In genomic region chr1:17239420-17239819, GRCh38 we compare ENCODE assay signal across 9 cellular contexts. TPM values are rescaled to one million over a fixed set of nuclear protein-coding genes. Genes with fewer than 3 reads are reported as not detected.
DNase-seq lines count a peak whose midpoint lies in the region; ATAC-seq and TF ChIP-seq lines count a peak whose summit lies in the region.
"Had no signal": no experiment of that assay in that cellular context is flagged by ENCODE, and none has a peak within 500 bp of the region (broad histone marks: within the 10 kb centered on the region; RNA-seq: fewer than 3 reads in every experiment).

No MANE protein-coding gene starts in this region.

- in situ Hi-C loops in GM23248 (cut with MboI) (loop anchor here (5.0 kb wide), 1 partner anchor 112 kb away; no protein-coding TSS in a partner anchor), astrocyte of the cerebellum (cut with HindIII; ENCODE audit: low sequenced_read_pairs) (no loop called here)

- no peak overlapping the region for H3K4me3 Mint-ChIP-seq in Caco-2 (ENCODE audit: unreplicated experiment)
- H3K4me3 Mint-ChIP-seq: memory B cell had no signal

- intact Hi-C loops in Caco-2 (cut with micrococcal nuclease; ENCODE audit: unreplicated experiment): no loop called here

- no peaks in the 10 kb centered on the region for H3K27me3 ChIP-seq in Caco-2 (replicated peaks; ENCODE audit: control insufficient read depth, insufficient read depth, low read length)
- no peaks in the 10 kb centered on the region for H3K27me3 ChIP-seq in GM23248 (replicated peaks; ENCODE audit: insufficient read depth)
- H3K27me3 ChIP-seq in kidney epithelial cell (ENCODE audit: control insufficient read depth, insufficient read depth, low read length): no peaks in the 10 kb centered on the region

- H3K36me3 ChIP-seq in Caco-2 (ENCODE audit: control insufficient read depth, insufficient read depth, low read length) (no peaks in the 10 kb centered on the region), GM23248 (ENCODE audit: low read depth) (no peaks in the 10 kb centered on the region), kidney epithelial cell (ENCODE audit: control insufficient read depth, insufficient read depth, low read length) (no peaks in the 10 kb centered on the region)

- no peaks in the 10 kb centered on the region for H3K9me2 ChIP-seq in GM23248 (ENCODE audit: insufficient read depth)

- POLR2A ChIA-PET in Caco-2 (lab: Charles Lee): no interaction called here

- H3K4me1 ChIP-seq in Caco-2 (peaks cover 8% of the 10 kb centered on the region), GM23248 (ENCODE audit: insufficient read depth) (peaks cover 3% of the 10 kb centered on the region; the same call in 1 of the 2 replicates)

- H4K20me1 ChIP-seq in GM23248 (ENCODE audit: insufficient read depth): no peaks in the 10 kb centered on the region

- H3K27me3 Mint-ChIP-seq in Caco-2 (ENCODE audit: insufficient read depth, unreplicated experiment): no peaks in the 10 kb centered on the region

- no peak overlapping the region for H3K27ac ChIP-seq in GM23248

- H3K27ac Mint-ChIP-seq in Caco-2 (ENCODE audit: unreplicated experiment): no peak overlapping the region
- H3K27ac Mint-ChIP-seq: memory B cell had no signal

- WGBS in GM23248 (ENCODE audit: low coverage in 1 of 2, low lambda C conversion rate in 2 of 2, missing lambda C conversion rate in 2 of 2), 2 experiments: 47 to 73% methylated on average over 1 of the region's 1 CpG

- no peaks in the 10 kb centered on the region for H3K36me3 Mint-ChIP-seq in Caco-2 (ENCODE audit: insufficient read depth, unreplicated experiment)
- H3K36me3 Mint-ChIP-seq: memory B cell had no signal

- CTCF ChIA-PET in Caco-2 (lab: Charles Lee): interaction anchor here (0.6 kb wide), 1 partner anchor 14 kb away, joined by 5 read pairs; no protein-coding TSS in a partner anchor

- no peak overlapping the region for H3K4me3 ChIP-seq in Caco-2 (ENCODE audit: low read depth, low read length)
- no peak overlapping the region for H3K4me3 ChIP-seq in GM23248
- H3K4me3 ChIP-seq in astrocyte of the cerebellum (ENCODE audit: low read depth, low read length): no peak overlapping the region
- H3K4me3 ChIP-seq in kidney epithelial cell (ENCODE audit: low read depth, low read length): no peak overlapping the region

- no peak overlapping the region for H3K4me2 ChIP-seq in GM23248 (ENCODE audit: unreplicated experiment)

- DNase-seq in Caco-2: peak; percentile 75 to 76
- peak; percentile 83 for DNase-seq in GM23248
- peak; percentile 48 for DNase-seq in NCI-H345 treated with DMSO at 0.1 percent for 48 hours (lab: John Stamatoyannopoulos, UW; ENCODE audit: unreplicated experiment)
- peak; percentile 95 for DNase-seq in astrocyte of the cerebellum (ENCODE audit: low read depth)
- peak; percentile 57 for DNase-seq in kidney epithelial cell (ENCODE audit: low read depth)
- DNase-seq in stimulated activated naive CD4-positive, alpha-beta T cell (lab: John Stamatoyannopoulos, UW): no peak
- no peak for DNase-seq in cerebellar nuclear complex (lab: John Stamatoyannopoulos, UW)

- no peaks in the 10 kb centered on the region for H3K4me1 Mint-ChIP-seq in Caco-2 (ENCODE audit: low read depth, unreplicated experiment)
- H3K4me1 Mint-ChIP-seq: memory B cell had no signal

- H3K9ac ChIP-seq in GM23248: no peak overlapping the region

- no peaks in the 10 kb centered on the region for H3K9me3 Mint-ChIP-seq in Caco-2 (ENCODE audit: unreplicated experiment)
- H3K9me3 Mint-ChIP-seq: memory B cell had no signal

- H3F3A ChIP-seq in GM23248 (ENCODE audit: insufficient read depth): peaks cover 3% of the 10 kb centered on the region; the same call in 1 of the 2 replicates

- no peak overlapping the region for H2AFZ ChIP-seq in GM23248

- BruUV-seq in Caco-2 (replicated peaks; lab: Mats Ljungman, UMichigan): no TSS peak

- ATAC-seq in HG02973 (IDR thresholded peaks at IDR 0.05; ENCODE audit: unreplicated experiment): no peak

- no peaks in the 10 kb centered on the region for H3K9me3 ChIP-seq in Caco-2
- no peaks in the 10 kb centered on the region for H3K9me3 ChIP-seq in GM23248 (ENCODE audit: low read depth)

- no peaks in the 10 kb centered on the region for H3K79me2 ChIP-seq in GM23248 (ENCODE audit: insufficient read depth)

- TF ChIP-seq CTCF in Caco-2 (IDR thresholded peaks at IDR 0.05; ENCODE audit: insufficient read depth in 1 of 2, low read depth in 1 of 2, low read length in 1 of 2, severe bottlenecking in 1 of 2, unreplicated experiment in 1 of 2) (no peak), astrocyte of the cerebellum (IDR thresholded peaks at IDR 0.05; ENCODE audit: low read depth, low read length, missing control alignments) (no peak), kidney epithelial cell (IDR thresholded peaks at IDR 0.05; ENCODE audit: insufficient read depth, low read length, poor library complexity, severe bottlenecking) (no peak)

RNA-seq across cellular contexts. Expression of gene PADI3, which starts 9.5 kb away (rescaled TPM):
- total RNA-seq in Caco-2 (2022) (not detected in 2 replicates), kidney epithelial cell (0.04 TPM in 1 of 2 replicates, not detected in the other)
- not detected in 2 replicates for total RNA-seq in GM23248 (2014; rRNA removed; shearing (Covaris generic))
- polyA plus RNA-seq in GM23248 (2016; fragmentation: Nextera tagmentation; extraction: Ambion mirVana): not detected in 2 replicates

RNA-seq across cellular contexts. Expression of gene PADI1, which starts 34.5 kb away (rescaled TPM):
- total RNA-seq in Caco-2 (2022): not detected in 2 replicates
- total RNA-seq in GM23248 (2014; rRNA removed; shearing (Covaris generic)): under 0.01 TPM in 1 of 2 replicates, not detected in the other
- 0.11 and 0.14 TPM in 2 replicates for polyA plus RNA-seq in GM23248 (2016; fragmentation: Nextera tagmentation; extraction: Ambion mirVana)
- 1.3 and 2.4 TPM in 2 replicates for total RNA-seq in kidney epithelial cell

Comparison
In these comparisons a context has a peak if more than half of its experiments do, and no peak if none do; other contexts are left out.
1. DNase-seq: peak in Caco-2 (2 of 2), GM23248 (single experiment), NCI-H345 treated with DMSO at 0.1 percent for 48 hours (single experiment), astrocyte of the cerebellum (single experiment) and kidney epithelial cell (single experiment); none in stimulated activated naive CD4-positive, alpha-beta T cell (0 of 6) and cerebellar nuclear complex (0 of 2).